8 cellular contexts compared by ENCODE assay signal in genomic region chr21:35528109-35529042, GRCh38.
DNase-seq lines count a peak whose midpoint lies in the region; ATAC-seq and TF ChIP-seq lines count a peak whose summit lies in the region.

No MANE protein-coding gene starts in this region.

- no peak overlapping the region for H2BK15ac ChIP-seq in mesendoderm (replicated peaks; ENCODE audit: low read depth)

- no peak overlapping the region for H3K23ac ChIP-seq in mesendoderm (ENCODE audit: low read length)

- ATAC-seq in GM21786 (IDR thresholded peaks at IDR 0.05; ENCODE audit: unreplicated experiment) (peak; percentile 37), HG02588 (IDR thresholded peaks at IDR 0.05; ENCODE audit: unreplicated experiment) (no peak)

- H2BK5ac ChIP-seq in mesendoderm (ENCODE audit: low read length) = no peak overlapping the region

- no peak overlapping the region for H3K9ac ChIP-seq in mesendoderm (ENCODE audit: low read length)

- H3K4me1 Mint-ChIP-seq in T-helper 1 cell treated with Interleukin-12 subunit alpha and Interleukin-12 subunit beta and Interleukin-4 antibody, amounts not matched to agents 30 μg/mL and 1 μg/mL, for 36 hours (ENCODE audit: low read depth) = peaks cover 43% of the 10 kb centered on the region

- no peaks in the 10 kb centered on the region for H3K79me2 ChIP-seq in mesendoderm (ENCODE audit: control insufficient read depth, insufficient read depth, low read length)

- no peaks in the 10 kb centered on the region for H3K79me1 ChIP-seq in mesendoderm (ENCODE audit: low read length)

- no peak overlapping the region for H3K4me3 ChIP-seq in brain microvascular endothelial cell (ENCODE audit: low read depth, low read length)
- H3K4me3 ChIP-seq in muscle layer of duodenum (ENCODE audit: low read depth in 1 of 2, low read length in 2 of 2) = peak overlapping the region; percentile 60 to 75
- H3K4me3 ChIP-seq in thymus (ENCODE audit: low read length) = peak overlapping the region; percentile 57
- H3K4me3 ChIP-seq in mesendoderm (ENCODE audit: low read length) = no peak overlapping the region

- H3K27me3 ChIP-seq in brain microvascular endothelial cell (replicated peaks) (no peaks in the 10 kb centered on the region), muscle layer of duodenum (ENCODE audit: low read depth, low read length) (no peaks in the 10 kb centered on the region), thymus (ENCODE audit: control insufficient read depth, insufficient read depth) (no peaks in the 10 kb centered on the region), mesendoderm (ENCODE audit: insufficient read depth, low read length, poor library complexity) (no peaks in the 10 kb centered on the region)

- DNase-seq in Ammon's horn (ENCODE audit: low spot score) (peak; percentile 34), brain microvascular endothelial cell (peak; percentile 17), mesendoderm (no peak)

- H3K4me1 ChIP-seq in muscle layer of duodenum (ENCODE audit: control insufficient read depth in 1 of 2, insufficient read depth in 2 of 2, low read length in 2 of 2) = peaks cover 0 to 11% of the 10 kb centered on the region in 2 donors
- peaks cover 10% of the 10 kb centered on the region for H3K4me1 ChIP-seq in thymus (ENCODE audit: control insufficient read depth, insufficient read depth, low read length)
- H3K4me1 ChIP-seq in mesendoderm (ENCODE audit: control insufficient read depth, low read depth, low read length) = peaks cover 2% of the 10 kb centered on the region

- H3K4ac ChIP-seq in mesendoderm (ENCODE audit: low read depth, low read length) = no peak overlapping the region

- H4K5ac ChIP-seq in mesendoderm (ENCODE audit: low read length) = no peak overlapping the region

- H3K36me3 ChIP-seq in brain microvascular endothelial cell (replicated peaks) (no peaks in the 10 kb centered on the region), muscle layer of duodenum (ENCODE audit: control insufficient read depth in 1 of 2, insufficient read depth in 2 of 2, low read length in 2 of 2) (no peaks in the 10 kb centered on the region), thymus (ENCODE audit: control insufficient read depth, insufficient read depth) (no peaks in the 10 kb centered on the region), mesendoderm (ENCODE audit: control insufficient read depth, insufficient read depth, low read length) (no peaks in the 10 kb centered on the region)

- peak overlapping the region; percentile 62 for H3K27ac ChIP-seq in brain microvascular endothelial cell
- peak overlapping the region; percentile 71 for H3K27ac ChIP-seq in muscle layer of duodenum (ENCODE audit: low read length)
- peak overlapping the region; percentile 90 for H3K27ac ChIP-seq in thymus (ENCODE audit: low read depth)
- H3K27ac ChIP-seq in mesendoderm (ENCODE audit: low read depth, low read length) = no peak overlapping the region

- in situ Hi-C loops in brain microvascular endothelial cell (cut with HindIII; ENCODE audit: low pct_ligation_motif_present, low sequenced_read_pairs) = no loop called here

- H4K8ac ChIP-seq in mesendoderm (ENCODE audit: low read depth, low read length) = no peak overlapping the region

- no peaks in the 10 kb centered on the region for H3K9me3 Mint-ChIP-seq in T-helper 1 cell treated with Interleukin-12 subunit alpha and Interleukin-12 subunit beta and Interleukin-4 antibody, amounts not matched to agents 30 μg/mL and 1 μg/mL, for 36 hours

- no peaks in the 10 kb centered on the region for H3K27me3 Mint-ChIP-seq in T-helper 1 cell treated with Interleukin-12 subunit alpha and Interleukin-12 subunit beta and Interleukin-4 antibody, amounts not matched to agents 30 μg/mL and 1 μg/mL, for 36 hours (ENCODE audit: low read depth)

- H3K56ac ChIP-seq in mesendoderm (ENCODE audit: low read length) = no peak overlapping the region

- no peak overlapping the region for H3K18ac ChIP-seq in mesendoderm (ENCODE audit: low read length)

- 25% methylated on average over 18 of the region's 18 CpGs for WGBS in thymus
- WGBS in mesendoderm (ENCODE audit: extremely low coverage, insufficient coverage, low lambda C conversion rate) = no CpG with 5 or more reads among the region's 18 CpGs

- no peak overlapping the region for H2AK5ac ChIP-seq in mesendoderm (ENCODE audit: low read length)

- peaks cover 1% of the 10 kb centered on the region for H3K36me3 Mint-ChIP-seq in T-helper 1 cell treated with Interleukin-12 subunit alpha and Interleukin-12 subunit beta and Interleukin-4 antibody, amounts not matched to agents 30 μg/mL and 1 μg/mL, for 36 hours (ENCODE audit: low read depth)

- peak overlapping the region; percentile 73 for H3K4me3 Mint-ChIP-seq in T-helper 1 cell treated with Interleukin-12 subunit alpha and Interleukin-12 subunit beta and Interleukin-4 antibody, amounts not matched to agents 30 μg/mL and 1 μg/mL, for 36 hours

- H3K27ac Mint-ChIP-seq in T-helper 1 cell treated with Interleukin-12 subunit alpha and Interleukin-12 subunit beta and Interleukin-4 antibody, amounts not matched to agents 30 μg/mL and 1 μg/mL, for 36 hours = peak overlapping the region; percentile 94

- no peak for TF ChIP-seq CTCF in brain microvascular endothelial cell (IDR thresholded peaks at IDR 0.05; ENCODE audit: low read depth, low read length, missing control alignments)

- H3K9me3 ChIP-seq in muscle layer of duodenum (ENCODE audit: control insufficient read depth in 1 of 2, low read length in 2 of 2) (no peaks in the 10 kb centered on the region), thymus (ENCODE audit: control insufficient read depth) (no peaks in the 10 kb centered on the region)

- no peak overlapping the region for H3K4me2 ChIP-seq in mesendoderm (ENCODE audit: low read length)

- no peak overlapping the region for H2BK120ac ChIP-seq in mesendoderm (ENCODE audit: low read depth, low read length)

Comparison
In these comparisons a context has a peak if more than half of its experiments do, and no peak if none do; other contexts are left out.
1. H3K4me3 ChIP-seq: peak in muscle layer of duodenum (2 of 2) and thymus (single experiment); none in brain microvascular endothelial cell (single experiment) and mesendoderm (single experiment).